8 cellular contexts compared by ENCODE assay signal in the genomic region with DNA sequence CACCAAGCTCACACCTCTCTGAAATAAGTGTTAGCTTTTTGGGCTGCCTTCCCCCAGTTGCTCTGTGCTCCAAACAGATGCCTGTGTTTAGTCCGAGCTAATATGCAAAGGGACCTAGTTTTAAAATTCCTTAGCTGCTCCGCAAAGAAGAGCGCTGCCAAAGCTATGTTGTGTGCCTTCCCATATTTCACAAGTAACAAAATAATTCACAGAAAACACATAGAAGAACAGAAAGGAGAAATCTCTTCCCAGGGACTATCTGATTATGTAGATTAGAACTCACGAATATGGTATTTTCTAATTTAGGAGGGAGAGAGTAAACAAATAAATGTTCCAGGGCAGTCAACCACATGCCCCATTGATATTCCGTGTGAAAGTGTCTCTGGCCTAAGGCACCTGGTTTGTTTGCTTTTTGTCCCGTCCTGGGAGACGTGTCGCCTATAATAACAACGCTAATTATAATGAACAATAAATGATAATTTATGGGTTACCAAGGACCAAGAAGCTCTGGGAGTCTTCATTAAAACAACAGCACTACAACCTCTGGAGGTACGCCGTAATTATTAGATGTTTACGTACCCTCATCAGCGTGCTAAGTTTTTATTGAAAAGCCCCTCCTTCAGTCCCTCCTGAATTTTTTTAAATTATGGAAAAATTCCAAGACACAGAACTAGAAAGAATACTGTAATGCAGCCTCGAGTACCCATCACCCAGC. TPM values are rescaled to one million over a fixed set of nuclear protein-coding genes. Genes with fewer than 3 reads are reported as not detected.
DNase-seq lines count a peak whose midpoint lies in the region; ATAC-seq and TF ChIP-seq lines count a peak whose summit lies in the region.

No MANE protein-coding gene starts in this region.

- no peak for TF ChIP-seq RAD21 in neural cell (conservative IDR thresholded peaks at IDR 0.05)

- H3K27me3 ChIP-seq in CD8-positive, alpha-beta memory T cell (ENCODE audit: insufficient read depth, low read length, poor library complexity, severe bottlenecking) = no peaks in the 10 kb centered on the region
- H3K27me3 ChIP-seq in neural cell (ENCODE audit: insufficient read depth, low read depth, low read length) = no peaks in the 10 kb centered on the region

- no peaks in the 10 kb centered on the region for H3F3A ChIP-seq in neural cell (ENCODE audit: insufficient read depth, low read length, poor library complexity, severe bottlenecking)

- H3K27ac ChIP-seq in CD8-positive, alpha-beta memory T cell (ENCODE audit: low read depth, low read length) = no peak overlapping the region
- peak overlapping the region; percentile 92 for H3K27ac ChIP-seq in neural cell (ENCODE audit: low read length)

- H3K9me2 ChIP-seq in neural cell (ENCODE audit: insufficient read depth, low read length) = no peaks in the 10 kb centered on the region

- H3K4me1 Mint-ChIP-seq in CD8-positive, alpha-beta memory T cell = peaks cover 34 to 44% (median 39%) of the 10 kb centered on the region in 3 donors

- ATAC-seq in GM18520 (IDR thresholded peaks at IDR 0.05; ENCODE audit: unreplicated experiment) = no peak

- peaks cover 9 to 11% of the 10 kb centered on the region in 2 donors for H3K27me3 Mint-ChIP-seq in CD8-positive, alpha-beta memory T cell

- H3K4me2 ChIP-seq in neural cell (ENCODE audit: low read length) = peak overlapping the region; percentile 85

- H4K20me1 ChIP-seq in neural cell (ENCODE audit: insufficient read depth) = peaks cover 4% of the 10 kb centered on the region

- peak overlapping the region; percentile 47 for H2AFZ ChIP-seq in neural cell (ENCODE audit: low read depth, low read length)

- H3K9me3 ChIP-seq in CD8-positive, alpha-beta memory T cell (ENCODE audit: low read length) = no peaks in the 10 kb centered on the region
- H3K9me3 ChIP-seq in neural cell (ENCODE audit: low read length) = no peaks in the 10 kb centered on the region

- peaks cover 0 to 3% (median 0%) of the 10 kb centered on the region in 5 donors for H3K9me3 Mint-ChIP-seq in CD8-positive, alpha-beta memory T cell

- peaks cover 35% of the 10 kb centered on the region for H3K79me2 ChIP-seq in neural cell (replicated peaks; ENCODE audit: insufficient read depth, low read length)

- DNase-seq in CD8-positive, alpha-beta memory T cell = no peak
- peak; percentile 39 for DNase-seq in NCI-H1105 treated with DMSO at 0.1 percent for 48 hours (lab: John Stamatoyannopoulos, UW)
- DNase-seq in choroid plexus epithelial cell (ENCODE audit: low read depth) = no peak
- DNase-seq in SKM-1 (lab: John Stamatoyannopoulos, UW; ENCODE audit: unreplicated experiment) = no peak
- no peak for DNase-seq in mesenteric fat pad (ENCODE audit: low spot score)
- DNase-seq in activated gamma-delta T cell (lab: John Stamatoyannopoulos, UW) = no peak

- no peak for TF ChIP-seq CTCF in choroid plexus epithelial cell (conservative IDR thresholded peaks at IDR 0.05; ENCODE audit: low read depth, low read length)
- no peak for TF ChIP-seq CTCF in neural cell (IDR thresholded peaks at IDR 0.05; ENCODE audit: poor library complexity, severe bottlenecking)

- H3K27ac Mint-ChIP-seq in CD8-positive, alpha-beta memory T cell = peak overlapping the region; percentile 45 to 97 (median 92)

- H3K36me3 ChIP-seq in CD8-positive, alpha-beta memory T cell (ENCODE audit: insufficient read depth, low read length) = no peaks in the 10 kb centered on the region
- H3K36me3 ChIP-seq in neural cell (ENCODE audit: insufficient read depth, low read length) = no peaks in the 10 kb centered on the region

- peaks cover 22% of the 10 kb centered on the region for H3K4me1 ChIP-seq in CD8-positive, alpha-beta memory T cell (ENCODE audit: insufficient read depth, low read length)

- H3K9ac ChIP-seq in neural cell (ENCODE audit: low read length) = peak overlapping the region; percentile 76

- CTCF ChIA-PET in CD8-positive, alpha-beta memory T cell (lab: Charles Lee) = interaction anchor here (0.8 to 1.4 kb wide), 2 partner anchors 48 to 60 kb away, joined by 3 to 5 read pairs; no protein-coding TSS in a partner anchor

- POLR2A ChIA-PET in CD8-positive, alpha-beta memory T cell (lab: Charles Lee) = interaction anchor here (0.9 to 1.5 kb wide), 2 partner anchors 10 to 79 kb away, joined by 3 to 4 read pairs; a partner anchor contains a TSS

- H3K36me3 Mint-ChIP-seq in CD8-positive, alpha-beta memory T cell = peaks cover 0 to 24% (median 2%) of the 10 kb centered on the region in 3 donors

- H3K4me3 Mint-ChIP-seq in CD8-positive, alpha-beta memory T cell = peak overlapping the region; percentile 92 to 99 (median 98)

- no peak for TF ChIP-seq EP300 in neural cell (conservative IDR thresholded peaks at IDR 0.05; ENCODE audit: poor library complexity, severe bottlenecking)

- H3K4me3 ChIP-seq in CD8-positive, alpha-beta memory T cell (ENCODE audit: low read length) = peak overlapping the region; percentile 31
- H3K4me3 ChIP-seq in choroid plexus epithelial cell (ENCODE audit: low read depth, low read length) = peak overlapping the region; percentile 78
- peak overlapping the region; percentile 93 for H3K4me3 ChIP-seq in neural cell (ENCODE audit: low read length)

TF ChIP-seq in neural cell, 6 proteins besides CTCF, POLR2A, EP300 and RAD21:
- TF ChIP-seq POLR2AphosphoS5 (IDR thresholded peaks at IDR 0.05) = no peak
- no peak for TF ChIP-seq TAF1 (IDR thresholded peaks at IDR 0.05; ENCODE audit: low read depth)
- TF ChIP-seq, protein P1, sequence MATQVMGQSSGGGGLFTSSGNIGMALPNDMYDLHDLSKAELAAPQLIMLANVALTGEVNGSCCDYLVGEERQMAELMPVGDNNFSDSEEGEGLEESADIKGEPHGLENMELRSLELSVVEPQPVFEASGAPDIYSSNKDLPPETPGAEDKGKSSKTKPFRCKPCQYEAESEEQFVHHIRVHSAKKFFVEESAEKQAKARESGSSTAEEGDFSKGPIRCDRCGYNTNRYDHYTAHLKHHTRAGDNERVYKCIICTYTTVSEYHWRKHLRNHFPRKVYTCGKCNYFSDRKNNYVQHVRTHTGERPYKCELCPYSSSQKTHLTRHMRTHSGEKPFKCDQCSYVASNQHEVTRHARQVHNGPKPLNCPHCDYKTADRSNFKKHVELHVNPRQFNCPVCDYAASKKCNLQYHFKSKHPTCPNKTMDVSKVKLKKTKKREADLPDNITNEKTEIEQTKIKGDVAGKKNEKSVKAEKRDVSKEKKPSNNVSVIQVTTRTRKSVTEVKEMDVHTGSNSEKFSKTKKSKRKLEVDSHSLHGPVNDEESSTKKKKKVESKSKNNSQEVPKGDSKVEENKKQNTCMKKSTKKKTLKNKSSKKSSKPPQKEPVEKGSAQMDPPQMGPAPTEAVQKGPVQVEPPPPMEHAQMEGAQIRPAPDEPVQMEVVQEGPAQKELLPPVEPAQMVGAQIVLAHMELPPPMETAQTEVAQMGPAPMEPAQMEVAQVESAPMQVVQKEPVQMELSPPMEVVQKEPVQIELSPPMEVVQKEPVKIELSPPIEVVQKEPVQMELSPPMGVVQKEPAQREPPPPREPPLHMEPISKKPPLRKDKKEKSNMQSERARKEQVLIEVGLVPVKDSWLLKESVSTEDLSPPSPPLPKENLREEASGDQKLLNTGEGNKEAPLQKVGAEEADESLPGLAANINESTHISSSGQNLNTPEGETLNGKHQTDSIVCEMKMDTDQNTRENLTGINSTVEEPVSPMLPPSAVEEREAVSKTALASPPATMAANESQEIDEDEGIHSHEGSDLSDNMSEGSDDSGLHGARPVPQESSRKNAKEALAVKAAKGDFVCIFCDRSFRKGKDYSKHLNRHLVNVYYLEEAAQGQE (IDR thresholded peaks at IDR 0.05; ENCODE audit: borderline replicate concordance) = no peak
- TF ChIP-seq SMC3 (conservative IDR thresholded peaks at IDR 0.05; ENCODE audit: poor library complexity) = no peak
- no peak for TF ChIP-seq EZH2 (IDR thresholded peaks at IDR 0.05; ENCODE audit: borderline replicate concordance, insufficient read depth, low read length, poor library complexity, severe bottlenecking)
- TF ChIP-seq MXI1 (conservative IDR thresholded peaks at IDR 0.05; ENCODE audit: poor library complexity, severe bottlenecking) = no peak

RNA-seq across cellular contexts. Expression of a gene that starts 1.2 kb away (rescaled TPM):
- total RNA-seq in CD8-positive, alpha-beta memory T cell = 1 to 10 TPM; 3.7 to 4.0 TPM
- 23.9 TPM for polyA plus RNA-seq in CD8-positive, alpha-beta memory T cell
- 132 and 133 TPM in 2 replicates for polyA plus RNA-seq in neural cell
- polyA minus RNA-seq in neural cell = 201 and 242 TPM in 2 replicates
- total RNA-seq in mesenteric fat pad = 28.6 TPM

Comparison
In these comparisons a context has a peak if more than half of its experiments do, and no peak if none do; other contexts are left out.
1. H3K4me3 ChIP-seq: peak in every context shown above with its lines; median percentile 93 in neural cell; 78 in choroid plexus epithelial cell; 31 in CD8-positive, alpha-beta memory T cell.